Comparison of ENCODE assay signal across 21 cellular contexts in genomic region chr5:3893975-3894374, GRCh38.
A peak's percentile ranks its signal among the peaks of the same experiment; 100 is the strongest.
DNase-seq lines count a peak whose midpoint lies in the region; ATAC-seq and TF ChIP-seq lines count a peak whose summit lies in the region.
"Had no signal": no experiment of that assay in that cellular context is flagged by ENCODE, and none has a peak within 500 bp of the region (broad histone marks: within the 10 kb centered on the region; RNA-seq: fewer than 3 reads in every experiment).

No MANE protein-coding gene starts in this region.

- peaks cover 0 to 6% of the 10 kb centered on the region in 2 donors for H3K4me1 ChIP-seq in thyroid gland
- H3K4me1 ChIP-seq: A549, Caco-2 had no signal

- H3K27me3 ChIP-seq in thyroid gland: no peaks in the 10 kb centered on the region
- H3K27me3 ChIP-seq: BLaER1 treated with 17β-estradiol and CSF1 and Interleukin-3, amounts not matched to agents 10 nM and 100 nM had no signal

- 89 to 95% methylated on average over 1 of the region's 1 CpG for WGBS in thyroid gland, 2 donors

- TF ChIP-seq POLR2A in thyroid gland (IDR thresholded peaks at IDR 0.05): no peak

- no peaks in the 10 kb centered on the region for H3K36me3 ChIP-seq in thyroid gland
- H3K36me3 ChIP-seq: BLaER1 treated with 17β-estradiol and CSF1 and Interleukin-3, amounts not matched to agents 10 nM and 100 nM had no signal

- no peak for TF ChIP-seq CTCF in thyroid gland (IDR thresholded peaks at IDR 0.05)

- peak overlapping the region in 5 of 6 donors; percentile 7 to 56 (median 52) for H3K27ac Mint-ChIP-seq in immature natural killer cell
- H3K27ac Mint-ChIP-seq: B cell; CD4-positive, alpha-beta T cell; CD8-positive, alpha-beta T cell had no signal

- H3K36me3 Mint-ChIP-seq in immature natural killer cell: peaks cover 0 to 13% (median 0%) of the 10 kb centered on the region in 3 donors
- H3K36me3 Mint-ChIP-seq: CD8-positive, alpha-beta T cell had no signal

- intact Hi-C loops in Right ventricle myocardium inferior (cut with DNase I): no loop called here
- intact Hi-C loops in left cardiac atrium (cut with DNase I): no loop called here
- intact Hi-C loops in left ventricle myocardium superior (cut with micrococcal nuclease): no loop called here
- intact Hi-C loops in cardiac septum (cut with DNase I): no loop called here
- intact Hi-C loops in thyroid gland (cut with DNase I): no loop called here

- peaks cover 33 to 51% of the 10 kb centered on the region in 2 donors for H3K4me1 Mint-ChIP-seq in immature natural killer cell
- H3K4me1 Mint-ChIP-seq: B cell had no signal

- no peak overlapping the region for H3K4me3 Mint-ChIP-seq in immature natural killer cell
- H3K4me3 Mint-ChIP-seq: B cell; CD4-positive, alpha-beta T cell; CD8-positive, alpha-beta T cell had no signal

- H3K9me3 Mint-ChIP-seq in immature natural killer cell: peaks cover 0 to 14% (median 0%) of the 10 kb centered on the region in 6 donors

- no peak overlapping the region for H3K27ac ChIP-seq in thyroid gland
- H3K27ac ChIP-seq: 22Rv1; A549; BLaER1 treated with 17β-estradiol and CSF1 and Interleukin-3, amounts not matched to agents 10 nM and 100 nM; C4-2B had no signal

- H3K27me3 Mint-ChIP-seq in immature natural killer cell (ENCODE audit: low read depth in 3 of 3): peaks cover 0 to 2% (median 0%) of the 10 kb centered on the region in 3 donors
- H3K27me3 Mint-ChIP-seq: B cell; CD4-positive, alpha-beta T cell had no signal

- H3K9me3 ChIP-seq in thyroid gland: no peaks in the 10 kb centered on the region
- H3K9me3 ChIP-seq: A549, Caco-2 had no signal

- ATAC-seq in Right ventricle myocardium inferior (peak; percentile 64), left cardiac atrium (no peak), left ventricle myocardium superior (peak; percentile 40)
- ATAC-seq: A549; CD8-positive, alpha-beta T cell; GM12878 had no signal

- H3K4me3 ChIP-seq in thyroid gland (replicated peaks in 1 of 3): no peak overlapping the region
- H3K4me3 ChIP-seq: A549; BLaER1 treated with 17β-estradiol and CSF1 and Interleukin-3, amounts not matched to agents 10 nM and 100 nM; GM12878 had no signal

- DNase-seq in Right ventricle myocardium inferior (ENCODE audit: missing footprints) (no peak), left cardiac atrium (no peak), left ventricle myocardium superior (no peak), cardiac septum (ENCODE audit: low spot score) (no peak), immature natural killer cell (no peak), thyroid gland (no peak)
- DNase-seq in stimulated activated CD4-positive, alpha-beta T cell treated with anti-CD3 and anti-CD28 coated beads, Interleukin-2, amount 100 ng/mL, for 24 hours: no peak
- DNase-seq: AML-193; Caco-2; Calu3; CD4-positive, alpha-beta T cell; CD8-positive, alpha-beta T cell; DMS79 treated with DMSO at 0.1 percent for 48 hours; EL; GDM1 had no signal

Comparison
In these comparisons a context has a peak if more than half of its experiments do, and no peak if none do; other contexts are left out.
1. ATAC-seq: peak in Right ventricle myocardium inferior (single experiment) and left ventricle myocardium superior (single experiment); none in left cardiac atrium (0 of 2).